ENCODE assay signal across 8 cellular contexts in the genomic region with DNA sequence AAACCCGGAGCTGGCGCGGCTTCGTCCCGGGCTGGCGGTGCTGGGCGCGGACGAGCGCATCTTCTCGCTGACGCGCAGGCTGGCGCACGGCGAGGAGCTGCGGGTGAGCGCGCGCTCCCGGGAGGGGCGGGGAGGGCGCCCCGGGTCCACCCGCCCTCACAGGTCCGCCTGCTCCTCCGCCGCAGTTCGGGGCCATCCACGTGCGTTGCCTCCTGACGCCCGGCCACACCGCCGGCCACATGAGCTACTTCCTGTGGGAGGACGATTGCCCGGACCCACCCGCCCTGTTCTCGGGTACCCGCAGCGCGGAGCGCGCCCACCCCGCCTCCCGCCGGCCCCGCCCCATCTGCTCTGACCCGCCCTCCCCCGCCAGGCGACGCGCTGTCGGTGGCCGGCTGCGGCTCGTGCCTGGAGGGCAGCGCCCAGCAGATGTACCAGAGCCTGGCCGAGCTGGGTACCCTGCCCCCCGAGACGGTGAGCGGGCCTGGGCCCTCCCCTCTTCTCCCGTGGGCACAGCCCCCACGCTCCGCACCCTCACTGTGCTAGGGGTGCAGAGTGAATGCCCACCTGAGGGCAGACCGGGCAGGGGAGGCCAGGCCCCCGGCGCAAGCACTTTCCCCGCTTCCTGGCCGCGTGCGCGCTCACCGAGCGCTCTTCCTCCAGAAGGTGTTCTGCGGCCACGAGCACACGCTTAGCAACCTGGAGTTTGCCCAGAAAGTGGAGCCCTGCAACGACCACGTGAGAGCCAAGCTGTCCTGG. TPM values are rescaled to one million over a fixed set of nuclear protein-coding genes. Genes with fewer than 3 reads are reported as not detected.
DNase-seq lines count a peak whose midpoint lies in the region; ATAC-seq and TF ChIP-seq lines count a peak whose summit lies in the region.

No MANE protein-coding gene starts in this region.

- DNase-seq in ELR (ENCODE audit: low read depth) (peak; percentile 81), fibroblast of the aortic adventitia (ENCODE audit: low read depth) (peak; percentile 63), aorta (peak; percentile 82 to 90)
- peak; percentile 40 for DNase-seq in activated T-helper 9 cell treated with anti-CD3 and anti-CD28 coated beads, Interleukin-2, amount 50 U/mL, for 16 hours (ENCODE audit: low read depth)

- peak overlapping the region; percentile 70 for H3K4me2 ChIP-seq in OCI-LY3 (ENCODE audit: low read length)

- H2AFZ ChIP-seq in OCI-LY3 (ENCODE audit: low read depth, low read length), result no peak overlapping the region
- no peak overlapping the region for H2AFZ ChIP-seq in neuron (ENCODE audit: low read depth, low read length)

- intact Hi-C loops in aorta (cut with DNase I), result no loop called here

- ATAC-seq in HG02678 (IDR thresholded peaks at IDR 0.05; ENCODE audit: unreplicated experiment) (peak; percentile 31), aorta (ENCODE audit: low FRiP score) (no peak), HG02763 (IDR thresholded peaks at IDR 0.05; ENCODE audit: unreplicated experiment) (no peak)

- H4K20me1 ChIP-seq in OCI-LY3 (ENCODE audit: insufficient read depth, low read length), result no peaks in the 10 kb centered on the region

- H3K27me3 ChIP-seq in OCI-LY3 (ENCODE audit: low read depth, low read length), result no peaks in the 10 kb centered on the region
- no peaks in the 10 kb centered on the region for H3K27me3 ChIP-seq in neuron (ENCODE audit: insufficient read depth, low read length)
- no peaks in the 10 kb centered on the region for H3K27me3 ChIP-seq in aorta (ENCODE audit: control insufficient read depth in 1 of 2, insufficient read depth in 2 of 2, low read length in 1 of 2)

- peak overlapping the region; percentile 89; the same call in 1 of the 2 replicates for H3K9ac ChIP-seq in OCI-LY3 (ENCODE audit: low read length)

- TF ChIP-seq CTCF in OCI-LY3 (IDR thresholded peaks at IDR 0.05; ENCODE audit: low read depth, low read length) (no peak), fibroblast of the aortic adventitia (IDR thresholded peaks at IDR 0.05; ENCODE audit: insufficient read depth, low read length) (no peak)

- H3K4me3 ChIP-seq in OCI-LY3 (ENCODE audit: low read length), result peak overlapping the region; percentile 90
- peak overlapping the region; percentile 73 for H3K4me3 ChIP-seq in fibroblast of the aortic adventitia (ENCODE audit: low read depth, low read length)
- H3K4me3 ChIP-seq in neuron (ENCODE audit: low read length), result peak overlapping the region; percentile 41
- no peak overlapping the region for H3K4me3 ChIP-seq in aorta (ENCODE audit: low read length in 2 of 2)

- H3K4me1 ChIP-seq in OCI-LY3 (ENCODE audit: low read length) (peaks cover 9% of the 10 kb centered on the region; the same call in 1 of the 2 replicates), neuron (ENCODE audit: insufficient read depth, low read length) (peaks cover 11% of the 10 kb centered on the region), aorta (ENCODE audit: control insufficient read depth in 1 of 2, insufficient read depth in 2 of 2, low read length in 2 of 2) (no peaks in the 10 kb centered on the region)

- no peaks in the 10 kb centered on the region for H3K79me2 ChIP-seq in OCI-LY3 (ENCODE audit: low read length)

- WGBS in aorta, 2 donors, result 1 to 2% methylated on average over 66 to 80 of the region's 80 CpGs

- H3K9me3 ChIP-seq in OCI-LY3 (ENCODE audit: insufficient read depth, low read length) (no peaks in the 10 kb centered on the region), neuron (ENCODE audit: low read length) (no peaks in the 10 kb centered on the region), aorta (ENCODE audit: control insufficient read depth, low read length) (no peaks in the 10 kb centered on the region)

- H3K27ac ChIP-seq in OCI-LY3 (ENCODE audit: low read length) (no peak overlapping the region), aorta (ENCODE audit: low read depth in 1 of 2, low read length in 2 of 2) (no peak overlapping the region)

- H3K36me3 ChIP-seq in OCI-LY3 (replicated peaks; ENCODE audit: low read depth, low read length) (no peaks in the 10 kb centered on the region), neuron (ENCODE audit: insufficient read depth, low read length) (peaks cover 8% of the 10 kb centered on the region), aorta (ENCODE audit: control insufficient read depth in 1 of 2, insufficient read depth in 2 of 2, low read length in 1 of 2) (no peaks in the 10 kb centered on the region)

RNA-seq across cellular contexts. Expression of gene HAGHL, which starts 1.4 kb away (rescaled TPM):
- total RNA-seq in fibroblast of the aortic adventitia (ENCODE audit: low replicate concordance) (10.6 and 21.1 TPM in 2 replicates), aorta (1 to 10 TPM; 2.4 to 3.8 TPM)
- 10 to 100 TPM in 1 of 2 donors, 1 to 10 TPM in 1; 2.8 to 22.5 TPM for polyA plus RNA-seq in aorta

RNA-seq across cellular contexts. Expression of gene CCDC78, which starts 2.1 kb away (rescaled TPM):
- 1.1 and 1.8 TPM in 2 replicates for total RNA-seq in fibroblast of the aortic adventitia (ENCODE audit: low replicate concordance)
- 1 to 10 TPM in 1 of 2 donors, under 1 TPM in 1; 0.39 to 1.7 TPM for total RNA-seq in aorta
- polyA plus RNA-seq in aorta, result under 1 TPM in 1 of 2 donors, not detected in 1; 0.97 TPM

RNA-seq across cellular contexts. Expression of gene ANTKMT, which starts 7.4 kb away (rescaled TPM):
- total RNA-seq in fibroblast of the aortic adventitia (ENCODE audit: low replicate concordance) (21.8 and 70.1 TPM in 2 replicates), aorta (10 to 100 TPM; 18.6 to 25.7 TPM)
- 10 to 100 TPM; 13.1 to 33.0 TPM for polyA plus RNA-seq in aorta

RNA-seq across cellular contexts. Expression of gene CIAO3, which starts 12.5 kb away (rescaled TPM):
- total RNA-seq in fibroblast of the aortic adventitia (ENCODE audit: low replicate concordance), result 20.0 and 24.7 TPM in 2 replicates
- 10 to 100 TPM; 21.8 to 22.4 TPM for total RNA-seq in aorta
- polyA plus RNA-seq in aorta, result 10 to 100 TPM; 12.4 to 35.9 TPM

RNA-seq across cellular contexts. Expression of gene METRN, which starts 13.4 kb away (rescaled TPM):
- total RNA-seq in fibroblast of the aortic adventitia (ENCODE audit: low replicate concordance), result 30.7 and 38.8 TPM in 2 replicates
- 10 to 100 TPM; 22.7 to 26.6 TPM for total RNA-seq in aorta
- 10 to 100 TPM; 26.7 to 61.3 TPM for polyA plus RNA-seq in aorta

Comparison
In these comparisons a context has a peak if more than half of its experiments do, and no peak if none do; other contexts are left out.
1. H3K4me3 ChIP-seq: peak in OCI-LY3 (single experiment), fibroblast of the aortic adventitia (single experiment) and neuron (single experiment); none in aorta (0 of 2).
2. Peak in every context shown above with its lines, with median percentiles within 50 percentile points of each other: DNase-seq.